ENCODE assay signal across 10 cellular contexts in the genomic region with DNA sequence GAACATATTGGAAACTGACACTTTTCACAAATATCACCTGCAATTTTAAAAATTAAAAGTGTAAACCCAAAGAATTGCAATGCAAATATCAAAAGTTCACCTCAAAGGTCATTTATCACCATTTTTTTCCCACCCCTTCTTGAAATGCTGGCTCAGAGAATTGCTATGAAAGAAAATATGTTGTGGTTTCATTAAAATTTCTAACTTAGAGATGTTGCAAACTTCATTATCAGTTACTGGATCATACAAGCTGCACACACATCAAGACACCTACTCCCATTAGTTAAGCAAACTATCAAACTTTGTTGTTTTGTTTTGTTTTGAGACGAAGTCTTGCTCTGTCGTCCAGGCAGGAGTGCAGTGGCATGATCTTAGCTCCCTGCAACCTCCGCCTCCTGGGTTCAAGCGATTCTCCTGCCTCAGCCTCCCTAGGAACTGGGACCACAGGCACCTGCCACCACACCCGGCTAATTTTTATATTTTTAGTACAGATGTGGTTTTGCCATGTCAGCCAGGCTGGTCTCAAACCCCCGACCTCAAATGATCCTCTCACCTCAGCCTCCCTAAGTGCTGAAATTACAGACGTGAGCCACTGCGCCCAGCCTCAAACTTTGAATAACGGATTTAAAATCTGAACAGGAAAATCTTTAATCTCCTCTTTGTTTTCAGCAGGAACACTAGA. TPM values are rescaled to one million over a fixed set of nuclear protein-coding genes. Genes with fewer than 3 reads are reported as not detected.
A peak's percentile ranks its signal among the peaks of the same experiment; 100 is the strongest.
DNase-seq lines count a peak whose midpoint lies in the region; ATAC-seq and TF ChIP-seq lines count a peak whose summit lies in the region.
"Had no signal": no experiment of that assay in that cellular context is flagged by ENCODE, and none has a peak within 500 bp of the region (broad histone marks: within the 10 kb centered on the region; RNA-seq: fewer than 3 reads in every experiment).

No MANE protein-coding gene starts in this region.

- ATAC-seq in activated naive CD4-positive, alpha-beta T cell treated with anti-CD3 and anti-CD28 coated beads, Interleukin-2, amount 50 U/mL, for 72 hours: no peak
- ATAC-seq in upper lobe of left lung (ENCODE audit: low FRiP score in 2 of 2) (no peak), GM21576 (IDR thresholded peaks at IDR 0.05; ENCODE audit: unreplicated experiment) (no peak), GM19452 (IDR thresholded peaks at IDR 0.05; ENCODE audit: unreplicated experiment) (no peak)

- H3K27ac ChIP-seq in VCaP (peak overlapping the region; percentile 85), upper lobe of left lung (peak overlapping the region in 2 of 4 donors; percentile 65 to 74)

- peak overlapping the region; percentile 88 to 90 for H3K27ac Mint-ChIP-seq in activated naive CD4-positive, alpha-beta T cell treated with anti-CD3 and anti-CD28 coated beads, Interleukin-2, amount 50 U/mL, for 72 hours

- H3K36me3 Mint-ChIP-seq in activated naive CD4-positive, alpha-beta T cell treated with anti-CD3 and anti-CD28 coated beads, Interleukin-2, amount 50 U/mL, for 72 hours: peaks cover 0 to 26% of the 10 kb centered on the region in 2 donors

- TF ChIP-seq POLR2A in upper lobe of left lung (IDR thresholded peaks at IDR 0.05): no peak

- peak overlapping the region; percentile 36 for H3K4me3 ChIP-seq in fibroblast of pulmonary artery (replicated peaks; ENCODE audit: low read depth, low read length)
- peak overlapping the region in 3 of 4 donors; percentile 25 to 42 (median 39) for H3K4me3 ChIP-seq in upper lobe of left lung

- no peaks in the 10 kb centered on the region for H3K27me3 ChIP-seq in upper lobe of left lung

- H3K36me3 ChIP-seq in upper lobe of left lung: no peaks in the 10 kb centered on the region

- H3K4me1 ChIP-seq in upper lobe of left lung: peaks cover 10 to 26% (median 23%) of the 10 kb centered on the region in 4 donors

- no peaks in the 10 kb centered on the region for H3K9me3 ChIP-seq in upper lobe of left lung

- H3K9me3 Mint-ChIP-seq in activated naive CD4-positive, alpha-beta T cell treated with anti-CD3 and anti-CD28 coated beads, Interleukin-2, amount 50 U/mL, for 72 hours: peaks cover 0 to 6% of the 10 kb centered on the region in 2 donors

- WGBS in upper lobe of left lung, 2 donors: 67 to 70% methylated on average over 9 of the region's 9 CpGs

- TF ChIP-seq CTCF in VCaP (conservative IDR thresholded peaks at IDR 0.05): no peak
- TF ChIP-seq CTCF in fibroblast of pulmonary artery (IDR thresholded peaks at IDR 0.05; ENCODE audit: low read length, missing control alignments): no peak
- TF ChIP-seq CTCF in upper lobe of left lung (IDR thresholded peaks at IDR 0.05): no peak

- DNase-seq in activated naive CD4-positive, alpha-beta T cell treated with anti-CD3 and anti-CD28 coated beads, Interleukin-2, amount 50 U/mL, for 72 hours (ENCODE audit: low spot score in 2 of 2): no peak
- DNase-seq in activated naive CD4-positive, alpha-beta T cell (lab: John Stamatoyannopoulos, UW): no peak
- no peak for DNase-seq in fibroblast of pulmonary artery (ENCODE audit: low read depth)
- DNase-seq in upper lobe of left lung: no peak
- no peak for DNase-seq in DMS153 (lab: John Stamatoyannopoulos, UW)
- DNase-seq: NCI-H1694; stimulated activated naive CD4-positive, alpha-beta T cell treated with Interleukin-2 at 50 U/mL for 16 hours had no signal

- TF ChIP-seq EP300 in upper lobe of left lung (IDR thresholded peaks at IDR 0.05): no peak

RNA-seq across cellular contexts. Expression of a gene that starts 37.0 kb away (rescaled TPM):
- total RNA-seq in activated naive CD4-positive, alpha-beta T cell treated with anti-CD3 and anti-CD28 coated beads, Interleukin-2, amount 50 U/mL, for 72 hours: 10 to 100 TPM; 21.8 to 43.1 TPM
- total RNA-seq in upper lobe of left lung: 10 to 100 TPM in 4 of 6 donors, 1 to 10 TPM in 2; 7.9 to 18.8 (median 12.1) TPM
